Comparison of ENCODE assay signal across 17 cellular contexts in genomic region chr5:107104040-107104773, GRCh38.
DNase-seq lines count a peak whose midpoint lies in the region; ATAC-seq and TF ChIP-seq lines count a peak whose summit lies in the region.
"Had no signal": no experiment of that assay in that cellular context is flagged by ENCODE, and none has a peak within 500 bp of the region (broad histone marks: within the 10 kb centered on the region; RNA-seq: fewer than 3 reads in every experiment).

No MANE protein-coding gene starts in this region.

- no peak overlapping the region for H3K9ac ChIP-seq in trophoblast cell (ENCODE audit: low read length)
- H3K9ac ChIP-seq in SK-N-SH, result no peak overlapping the region

- no peak for TF ChIP-seq CTCF in HEK293 (tag by site-specific recombination; IDR thresholded peaks at IDR 0.05)
- TF ChIP-seq CTCF in WTC11 (IDR thresholded peaks at IDR 0.05), result no peak
- no peak for TF ChIP-seq CTCF in SK-N-SH (IDR thresholded peaks at IDR 0.05)

- TF ChIP-seq EP300 in SK-N-SH (IDR thresholded peaks at IDR 0.05; ENCODE audit: borderline replicate concordance in 1 of 2, low read depth in 1 of 2, low read length in 1 of 2), result no peak

- DNase-seq in WTC11 (ENCODE audit: low spot score), result peak; percentile 16
- no peak for DNase-seq in trophoblast cell
- DNase-seq in central memory CD4-positive, alpha-beta T cell, result no peak
- DNase-seq in SK-N-SH, result no peak
- no peak for DNase-seq in NCI-H774 (lab: John Stamatoyannopoulos, UW)
- DNase-seq in DMS153 treated with DMSO at 0.1 percent for 48 hours (lab: John Stamatoyannopoulos, UW; ENCODE audit: unreplicated experiment), result no peak
- DNase-seq: activated naive CD8-positive, alpha-beta T cell treated with anti-CD3 and anti-CD28 coated beads, Interleukin-2, amount 10 ng/mL, durations not matched to agents 7 days and 5 days; CD8-positive, alpha-beta memory T cell; Kasumi-1; NCI-H1105; NCI-H69; stimulated activated CD4-positive, alpha-beta T cell treated with anti-CD3 and anti-CD28 coated beads, Interleukin-2, amount 100 ng/mL, for 24 hours had no signal

- H3K4me2 ChIP-seq in trophoblast cell (ENCODE audit: low read length) (no peak overlapping the region), SK-N-SH (no peak overlapping the region)

- no peak overlapping the region for H3K23ac ChIP-seq in trophoblast cell (ENCODE audit: low read length)

- H3K4ac ChIP-seq in trophoblast cell (ENCODE audit: low read depth, low read length), result no peak overlapping the region

- no peaks in the 10 kb centered on the region for H3K4me1 ChIP-seq in HEK293 (ENCODE audit: control insufficient read depth, insufficient read depth, low read length)
- H3K4me1 ChIP-seq in trophoblast cell (ENCODE audit: control insufficient read depth in 1 of 2, insufficient read depth in 2 of 2, low read length in 2 of 2), result no peaks in the 10 kb centered on the region
- H3K4me1 ChIP-seq in SK-N-SH (ENCODE audit: control insufficient read depth in 1 of 2, insufficient read depth in 2 of 2, low read depth in 1 of 2, low read length in 1 of 2), result peaks cover 0 to 3% of the 10 kb centered on the region in 2 experiments; a peak in 2 of 4 replicates
- H3K4me1 ChIP-seq: gastroesophageal sphincter had no signal

- no peak overlapping the region for H3K18ac ChIP-seq in trophoblast cell (ENCODE audit: low read length)

- peaks cover 5% of the 10 kb centered on the region; the same call in 1 of the 2 replicates for H3K36me3 Mint-ChIP-seq in WTC11
- H3K36me3 Mint-ChIP-seq: activated naive CD8-positive, alpha-beta T cell treated with anti-CD3 and anti-CD28 coated beads, Interleukin-2, amount 10 ng/mL, durations not matched to agents 7 days and 5 days; CD8-positive, alpha-beta memory T cell had no signal

- H3K79me2 ChIP-seq in trophoblast cell (ENCODE audit: control insufficient read depth, insufficient read depth, low read length, poor library complexity) (no peaks in the 10 kb centered on the region), SK-N-SH (ENCODE audit: insufficient read depth) (no peaks in the 10 kb centered on the region)

- H3K9me2 ChIP-seq in SK-N-SH, result no peaks in the 10 kb centered on the region

- peak overlapping the region; percentile 30 for H4K91ac ChIP-seq in trophoblast cell (ENCODE audit: low read depth, low read length)

- POLR2A ChIA-PET in HEK293 (lab: Yijun Ruan, JAX), result no interaction called here
- POLR2A ChIA-PET in WTC11 (lab: Charles Lee), result no interaction called here
- POLR2A ChIA-PET in SK-N-SH (lab: Yijun Ruan, JAX), result no interaction called here

- H3K36me3 ChIP-seq in HEK293 (ENCODE audit: control insufficient read depth in 2 of 2, insufficient read depth in 1 of 2, low read length in 2 of 2) (no peaks in the 10 kb centered on the region), trophoblast cell (ENCODE audit: control insufficient read depth in 1 of 2, insufficient read depth in 2 of 2, low read length in 2 of 2) (no peaks in the 10 kb centered on the region), SK-N-SH (replicated peaks in 1 of 2; ENCODE audit: control insufficient read depth in 1 of 2, insufficient read depth in 2 of 2, low read length in 1 of 2) (no peaks in the 10 kb centered on the region)
- H3K36me3 ChIP-seq: gastroesophageal sphincter had no signal

- H3F3A ChIP-seq in SK-N-SH (replicated peaks; ENCODE audit: insufficient read depth), result no peaks in the 10 kb centered on the region

- no peak overlapping the region for H2AK5ac ChIP-seq in trophoblast cell (ENCODE audit: low read length)

- H3K9me3 ChIP-seq in HEK293 (ENCODE audit: control insufficient read depth, insufficient read depth, low read depth, low read length) (no peaks in the 10 kb centered on the region), trophoblast cell (ENCODE audit: insufficient read depth, low read depth, low read length) (peaks cover 3% of the 10 kb centered on the region), SK-N-SH (no peaks in the 10 kb centered on the region)

- H2BK5ac ChIP-seq in trophoblast cell (ENCODE audit: low read depth, low read length, poor library complexity), result peak overlapping the region; percentile 21

- TF ChIP-seq RAD21 in SK-N-SH (IDR thresholded peaks at IDR 0.05; ENCODE audit: low read length), result no peak

- H3K27me3 Mint-ChIP-seq in WTC11 (ENCODE audit: low read depth), result no peaks in the 10 kb centered on the region
- H3K27me3 Mint-ChIP-seq: activated naive CD8-positive, alpha-beta T cell treated with anti-CD3 and anti-CD28 coated beads, Interleukin-2, amount 10 ng/mL, durations not matched to agents 7 days and 5 days had no signal

- no peak overlapping the region for H3K4me3 Mint-ChIP-seq in WTC11
- H3K4me3 Mint-ChIP-seq: activated naive CD8-positive, alpha-beta T cell treated with anti-CD3 and anti-CD28 coated beads, Interleukin-2, amount 10 ng/mL, durations not matched to agents 7 days and 5 days; activated T-helper 1 cell treated with anti-CD3 and anti-CD28 coated beads, Interleukin-12 subunit alpha, Interleukin-12 subunit beta, Interleukin-2, Interleukin-4 antibody, amounts not matched to agents 30 ng/mL and 10 ng/mL and 1 ng/mL, durations not matched to agents 14 hours and 24 hours and 36 hours; CD8-positive, alpha-beta memory T cell; T-helper 2 cell treated with Interferon-gamma antibody and Interleukin-4, amounts not matched to agents 5 μg/mL and 100 μg/mL, for 36 hours had no signal

- peaks cover 14% of the 10 kb centered on the region for H3K9me3 Mint-ChIP-seq in WTC11
- H3K9me3 Mint-ChIP-seq: activated naive CD8-positive, alpha-beta T cell treated with anti-CD3 and anti-CD28 coated beads, Interleukin-2, amount 10 ng/mL, durations not matched to agents 7 days and 5 days; activated T-helper 1 cell treated with anti-CD3 and anti-CD28 coated beads, Interleukin-12 subunit alpha, Interleukin-12 subunit beta, Interleukin-2, Interleukin-4 antibody, amounts not matched to agents 30 ng/mL and 10 ng/mL and 1 ng/mL, durations not matched to agents 14 hours and 24 hours and 36 hours; CD8-positive, alpha-beta memory T cell; T-helper 2 cell treated with Interferon-gamma antibody and Interleukin-4, amounts not matched to agents 5 μg/mL and 100 μg/mL, for 36 hours had no signal

- no peak overlapping the region for H3K27ac ChIP-seq in HEK293 (ENCODE audit: extremely low read depth, low read depth, low read length)
- H3K27ac ChIP-seq in trophoblast cell (ENCODE audit: low read depth, low read length), result no peak overlapping the region
- no peak overlapping the region for H3K27ac ChIP-seq in SK-N-SH (ENCODE audit: low read depth in 2 of 2, low read length in 1 of 2)
- H3K27ac ChIP-seq: gastroesophageal sphincter had no signal

- CTCF ChIA-PET in HEK293 (lab: Yijun Ruan, JAX) (interaction anchor here (0.6 kb wide), 1 partner anchor 570 kb away, joined by 3 read pairs; no protein-coding TSS in a partner anchor), WTC11 (lab: Charles Lee) (interaction anchor here (1.1 to 1.7 kb wide), 5 partner anchors 14 to 468 kb away, joined by 3 to 13 read pairs (median 4); no protein-coding TSS in a partner anchor), SK-N-SH (lab: Yijun Ruan, JAX) (no interaction called here)

- H3K4me3 ChIP-seq in HEK293 (ENCODE audit: low read depth, low read length) (no peak overlapping the region), trophoblast cell (ENCODE audit: low read depth, low read length) (no peak overlapping the region), SK-N-SH (ENCODE audit: low read depth in 2 of 2, low read length in 1 of 2) (no peak overlapping the region)
- H3K4me3 ChIP-seq: gastroesophageal sphincter had no signal

- H2BK12ac ChIP-seq in trophoblast cell (ENCODE audit: low read length), result peak overlapping the region; percentile 15

- H3K27me3 ChIP-seq in trophoblast cell (ENCODE audit: insufficient read depth, low read length) (no peaks in the 10 kb centered on the region), SK-N-SH (ENCODE audit: insufficient read depth) (no peaks in the 10 kb centered on the region)
- H3K27me3 ChIP-seq: gastroesophageal sphincter had no signal

- no peak overlapping the region for H4K12ac ChIP-seq in trophoblast cell (ENCODE audit: low read depth, low read length)

- H2BK120ac ChIP-seq in trophoblast cell (ENCODE audit: insufficient read depth, low read length, poor library complexity), result no peak overlapping the region

- H3K14ac ChIP-seq in trophoblast cell (ENCODE audit: low read length), result no peak overlapping the region

- H4K20me1 ChIP-seq in SK-N-SH (ENCODE audit: insufficient read depth), result no peaks in the 10 kb centered on the region

- H2AFZ ChIP-seq in trophoblast cell (ENCODE audit: insufficient read depth, low read length, poor library complexity) (peak overlapping the region; percentile 1), SK-N-SH (ENCODE audit: low read depth) (no peak overlapping the region)

- no CpG with 5 or more reads among the region's 6 CpGs for WGBS in trophoblast cell (ENCODE audit: extremely low coverage, insufficient coverage, insufficient read length)
- WGBS in SK-N-SH (ENCODE audit: low lambda C conversion rate), result 95% methylated on average over 6 of the region's 6 CpGs

- H3K4me1 Mint-ChIP-seq in WTC11, result peaks cover 13% of the 10 kb centered on the region
- H3K4me1 Mint-ChIP-seq: activated naive CD8-positive, alpha-beta T cell treated with anti-CD3 and anti-CD28 coated beads, Interleukin-2, amount 10 ng/mL, durations not matched to agents 7 days and 5 days; CD8-positive, alpha-beta memory T cell had no signal

- no peak overlapping the region for H4K8ac ChIP-seq in trophoblast cell (ENCODE audit: low read depth, low read length)

- H3K79me1 ChIP-seq in trophoblast cell (ENCODE audit: low read length), result no peaks in the 10 kb centered on the region

- ATAC-seq in GM19395 (IDR thresholded peaks at IDR 0.05; ENCODE audit: unreplicated experiment) (peak; percentile 19), WTC11 (no peak)
- ATAC-seq: gastroesophageal sphincter had no signal

- 0 out of 2 replicates have a peak overlapping the region, but pooled peaks have one; percentile 14 for H3K27ac Mint-ChIP-seq in WTC11
- H3K27ac Mint-ChIP-seq: activated naive CD8-positive, alpha-beta T cell treated with anti-CD3 and anti-CD28 coated beads, Interleukin-2, amount 10 ng/mL, durations not matched to agents 7 days and 5 days; activated T-helper 1 cell treated with anti-CD3 and anti-CD28 coated beads, Interleukin-12 subunit alpha, Interleukin-12 subunit beta, Interleukin-2, Interleukin-4 antibody, amounts not matched to agents 30 ng/mL and 10 ng/mL and 1 ng/mL, durations not matched to agents 14 hours and 24 hours and 36 hours; CD8-positive, alpha-beta memory T cell; T-helper 2 cell treated with Interferon-gamma antibody and Interleukin-4, amounts not matched to agents 5 μg/mL and 100 μg/mL, for 36 hours had no signal

TF ChIP-seq in HEK293, 187 proteins besides CTCF, POLR2A, EP300 and RAD21 (continues in another document):
- peak; percentile 64; the same call in 1 of the 2 replicates for TF ChIP-seq TCF7L2 (IDR thresholded peaks at IDR 0.05; ENCODE audit: borderline replicate concordance, low read depth, low read length)

TF ChIP-seq in WTC11, 78 proteins besides CTCF, POLR2A, EP300 and RAD21 (continues in another document):
- no peak for TF ChIP-seq RELA (CRISPR knock-in tag; IDR thresholded peaks at IDR 0.05; ENCODE audit: borderline replicate concordance)

TF ChIP-seq in SK-N-SH, 30 proteins besides CTCF, POLR2A, EP300 and RAD21 (continues in another document):
- TF ChIP-seq TAF1 (IDR thresholded peaks at IDR 0.05; ENCODE audit: borderline replicate concordance, low read depth, low read length), result no peak
- no peak for TF ChIP-seq NFIC (IDR thresholded peaks at IDR 0.05; ENCODE audit: borderline replicate concordance)
- TF ChIP-seq SMC3 (IDR thresholded peaks at IDR 0.05; ENCODE audit: low read depth, low read length), result no peak
